ENCODE assay signal across 8 cellular contexts in genomic region chr4:47326067-47326466, GRCh38.
"Had no signal": no experiment of that assay in that cellular context is flagged by ENCODE, and none has a peak within 500 bp of the region (broad histone marks: within the 10 kb centered on the region; RNA-seq: fewer than 3 reads in every experiment).

No MANE protein-coding gene starts in this region.

- H3K9ac ChIP-seq: KMS-11 had no signal

- H3K4me2 ChIP-seq: GM23338, KMS-11 had no signal

- ATAC-seq: GM23338 had no signal

- DNase-seq: H9, HCEC 1CT, IMR-90, KBM-7 had no signal

- H3K27ac ChIP-seq: KMS-11 had no signal

- FAIRE-seq: H1, H54 had no signal

- H3K4me3 ChIP-seq: GM23338 had no signal

- H2AFZ ChIP-seq: GM23338 had no signal
